ENCODE assay signal across 8 cellular contexts in genomic region chr10:5685764-5686240, GRCh38. TPM values are rescaled to one million over a fixed set of nuclear protein-coding genes. Genes with fewer than 3 reads are reported as not detected.
DNase-seq lines count a peak whose midpoint lies in the region; ATAC-seq and TF ChIP-seq lines count a peak whose summit lies in the region.

No MANE protein-coding gene starts in this region.

- H3K4me1 ChIP-seq in ACC112 (ENCODE audit: control insufficient read depth, insufficient read depth, low read length, unreplicated experiment) (peaks cover 8% of the 10 kb centered on the region), HEK293 (ENCODE audit: control insufficient read depth, insufficient read depth, low read length) (peaks cover 3% of the 10 kb centered on the region; the same call in 1 of the 2 replicates), ascending aorta (peaks cover 0 to 13% of the 10 kb centered on the region in 2 donors), lung (ENCODE audit: control insufficient read depth in 2 of 2, insufficient read depth in 2 of 2, low read length in 2 of 2) (no peaks in the 10 kb centered on the region), aorta (ENCODE audit: control insufficient read depth in 1 of 2, insufficient read depth in 2 of 2, low read length in 2 of 2) (no peaks in the 10 kb centered on the region)

- ATAC-seq in lung (ENCODE audit: insufficient read depth, low FRiP score) (no peak), aorta (ENCODE audit: low FRiP score) (no peak), esophagus mucosa (no peak), omental fat pad (ENCODE audit: low FRiP score) (no peak)

- peaks cover 53% of the 10 kb centered on the region for H3K79me2 ChIP-seq in ACC112 (ENCODE audit: control insufficient read depth, insufficient read depth, low read length, unreplicated experiment)

- POLR2A ChIA-PET in HEK293 (lab: Yijun Ruan, JAX): no interaction called here

- no peak for DNase-seq in ascending aorta (ENCODE audit: low spot score in 2 of 2)
- no peak for DNase-seq in lung (ENCODE audit: low spot score)
- DNase-seq in aorta: no peak
- no peak for DNase-seq in omental fat pad (ENCODE audit: low spot score)
- DNase-seq in NCI-H510A (lab: John Stamatoyannopoulos, UW): no peak

- intact Hi-C loops in ascending aorta (cut with DNase I): loop anchor here (2.0 to 10.0 kb wide), 4 partner anchors 53 to 289 kb away; partner anchors contain the start of gene IL15RA
- intact Hi-C loops in aorta (cut with DNase I): loop anchor here (5.0 to 10.0 kb wide), 3 partner anchors 129 to 239 kb away; partner anchors contain the start of gene GDI2 (in 1 of the 2)

- peak overlapping the region; percentile 94 for H3K4me3 ChIP-seq in ACC112 (ENCODE audit: low read depth, low read length)
- peak overlapping the region; percentile 82 for H3K4me3 ChIP-seq in HEK293 (ENCODE audit: low read depth, low read length)
- peak overlapping the region; percentile 85 to 90 for H3K4me3 ChIP-seq in ascending aorta
- peak overlapping the region; percentile 89 for H3K4me3 ChIP-seq in lung
- H3K4me3 ChIP-seq in aorta (ENCODE audit: low read length in 2 of 2): peak overlapping the region; percentile 81 to 90

- H3K27ac ChIP-seq in ACC112 (ENCODE audit: low read depth, low read length): peak overlapping the region; percentile 88
- peak overlapping the region; percentile 89 for H3K27ac ChIP-seq in HEK293 (ENCODE audit: extremely low read depth, low read depth, low read length)
- H3K27ac ChIP-seq in ascending aorta: peak overlapping the region; percentile 85 to 87
- H3K27ac ChIP-seq in lung (ENCODE audit: low read depth in 1 of 2, low read length in 1 of 2): peak overlapping the region in 1 of 2 donors; percentile 93
- peak overlapping the region; percentile 49 to 66 for H3K27ac ChIP-seq in aorta (ENCODE audit: low read depth in 1 of 2, low read length in 2 of 2)

- H3K9me3 ChIP-seq in HEK293 (ENCODE audit: control insufficient read depth, insufficient read depth, low read depth, low read length): no peaks in the 10 kb centered on the region
- no peaks in the 10 kb centered on the region for H3K9me3 ChIP-seq in ascending aorta
- no peaks in the 10 kb centered on the region for H3K9me3 ChIP-seq in lung (ENCODE audit: control insufficient read depth in 2 of 2, insufficient read depth in 1 of 2, low read length in 1 of 2)
- no peaks in the 10 kb centered on the region for H3K9me3 ChIP-seq in aorta (ENCODE audit: control insufficient read depth, low read length)

- H3K27me3 ChIP-seq in ACC112 (ENCODE audit: insufficient read depth, low read length) (no peaks in the 10 kb centered on the region), ascending aorta (no peaks in the 10 kb centered on the region), lung (ENCODE audit: control insufficient read depth, insufficient read depth) (no peaks in the 10 kb centered on the region), aorta (ENCODE audit: control insufficient read depth in 1 of 2, insufficient read depth in 2 of 2, low read length in 1 of 2) (no peaks in the 10 kb centered on the region)

- no peaks in the 10 kb centered on the region for H3K36me3 ChIP-seq in ACC112 (ENCODE audit: insufficient read depth, low read length)
- no peaks in the 10 kb centered on the region; a peak in 1 of 3 replicates for H3K36me3 ChIP-seq in HEK293 (ENCODE audit: control insufficient read depth in 2 of 2, insufficient read depth in 1 of 2, low read length in 2 of 2)
- no peaks in the 10 kb centered on the region for H3K36me3 ChIP-seq in ascending aorta
- H3K36me3 ChIP-seq in lung (ENCODE audit: control insufficient read depth in 2 of 2, insufficient read depth in 2 of 2, low read length in 2 of 2): no peaks in the 10 kb centered on the region
- no peaks in the 10 kb centered on the region for H3K36me3 ChIP-seq in aorta (ENCODE audit: control insufficient read depth in 1 of 2, insufficient read depth in 2 of 2, low read length in 1 of 2)

- 6 to 9% methylated on average over 10 of the region's 10 CpGs for WGBS in lung, 2 donors
- WGBS in aorta, 2 donors: 1 to 2% methylated on average over 10 of the region's 10 CpGs

- TF ChIP-seq CTCF in HEK293 (tag by site-specific recombination; IDR thresholded peaks at IDR 0.05) (no peak; the same call in 1 of the 2 replicates), ascending aorta (IDR thresholded peaks at IDR 0.05) (no peak), lung (IDR thresholded peaks at IDR 0.05; ENCODE audit: control extremely low read depth, extremely low read depth) (no peak), omental fat pad (IDR thresholded peaks at IDR 0.05) (no peak)

- peak overlapping the region; percentile 6 for H2AFZ ChIP-seq in ACC112 (ENCODE audit: low read length, unreplicated experiment)

- CTCF ChIA-PET in HEK293 (lab: Yijun Ruan, JAX): interaction anchor here (0.7 kb wide), 1 partner anchor 15 kb away, joined by 3 read pairs; no protein-coding TSS in a partner anchor

TF ChIP-seq in HEK293, 187 proteins besides CTCF, POLR2A, EP300 and RAD21:
- no peak for TF ChIP-seq KLF9 (tag by site-specific recombination; IDR thresholded peaks at IDR 0.05; ENCODE audit: low read depth)
- TF ChIP-seq ZNF660 (tag by site-specific recombination; IDR thresholded peaks at IDR 0.05): 0 out of 2 replicates have a peak, but pooled peaks have one; percentile 2
- TF ChIP-seq ZFHX2 (tag by site-specific recombination; conservative IDR thresholded peaks at IDR 0.05): no peak

RNA-seq across cellular contexts. Expression of gene TASOR2, which starts 1.2 kb away (rescaled TPM):
- total RNA-seq in ascending aorta: 12.2 TPM
- total RNA-seq in lung: 100 to 1,000 TPM in 1 of 2 donors, 10 to 100 TPM in 1; 45.4 to 108 TPM
- 10 to 100 TPM; 12.3 to 12.8 TPM for polyA plus RNA-seq in lung
- 10 to 100 TPM; 68.2 to 72.6 TPM for total RNA-seq in aorta
- 10 to 100 TPM in 1 of 2 donors, 1 to 10 TPM in 1; 2.3 to 11.0 TPM for polyA plus RNA-seq in aorta
- total RNA-seq in esophagus mucosa: 32.8 TPM
- total RNA-seq in omental fat pad: 100 to 1,000 TPM in 1 of 4 donors, 10 to 100 TPM in 3; 54.5 to 185 (median 81.9) TPM

RNA-seq across cellular contexts. Expression of gene ASB13, which starts 19.4 kb away (rescaled TPM):
- 15.3 TPM for total RNA-seq in ascending aorta
- total RNA-seq in lung: 10 to 100 TPM in 1 of 2 donors, 1 to 10 TPM in 1; 5.2 to 26.2 TPM
- polyA plus RNA-seq in lung: 10 to 100 TPM; 12.5 to 16.9 TPM
- total RNA-seq in aorta: 10 to 100 TPM; 23.2 to 25.0 TPM
- polyA plus RNA-seq in aorta: 10 to 100 TPM; 19.2 to 35.1 TPM
- 15.3 TPM for total RNA-seq in esophagus mucosa
- 10 to 100 TPM; 15.0 to 46.5 (median 16.9) TPM for total RNA-seq in omental fat pad
